In genomic region chr2:149346272-149346671, GRCh38 we compare ENCODE assay signal across 18 cellular contexts. TPM values are rescaled to one million over a fixed set of nuclear protein-coding genes. Genes with fewer than 3 reads are reported as not detected.
"Had no signal": no experiment of that assay in that cellular context is flagged by ENCODE, and none has a peak within 500 bp of the region (broad histone marks: within the 10 kb centered on the region; RNA-seq: fewer than 3 reads in every experiment).

No MANE protein-coding gene starts in this region.

- H3K27ac ChIP-seq: heart right ventricle, neutrophil, psoas muscle, right lobe of liver, spleen, tibial artery had no signal

- H3K4me3 ChIP-seq: heart right ventricle, psoas muscle, right lobe of liver, spleen, tibial artery had no signal

- ATAC-seq: heart right ventricle; left lobe of liver; naive thymus-derived CD8-positive, alpha-beta T cell; psoas muscle; right lobe of liver; stimulated activated memory B cell treated with anti-CD40 and anti-IgM and Interleukin-4, amounts not matched to agents 10 μg/mL and 1 μg/mL and 100 μg/mL, for 72 hours had no signal

- H3K4me1 ChIP-seq: heart right ventricle, psoas muscle, right lobe of liver, spleen, tibial artery had no signal

- DNase-seq: heart right ventricle; hypothalamus; kidney glomerular epithelial cell; mammary epithelial cell; naive thymus-derived CD8-positive, alpha-beta T cell; psoas muscle; retina; right lobe of liver; spleen; stimulated activated CD4-positive, alpha-beta T cell treated with anti-CD3 and anti-CD28 coated beads, Interleukin-15, amount 100 ng/mL, for 24 hours; stimulated activated CD4-positive, alpha-beta T cell treated with anti-CD3 and anti-CD28 coated beads, Interleukin-1b, Interleukin-23, amount 100 ng/mL, for 48 hours; stimulated activated CD4-positive, alpha-beta T cell treated with anti-CD3 and anti-CD28 coated beads, Interleukin-4, amount 100 ng/mL, for 24 hours; tibial artery had no signal

- H3K9me3 ChIP-seq: heart right ventricle, neutrophil, psoas muscle, right lobe of liver, spleen had no signal

- H3K36me3 ChIP-seq: heart right ventricle, neutrophil, right lobe of liver, spleen, tibial artery had no signal

- H3K27me3 ChIP-seq: right lobe of liver, spleen, tibial artery had no signal

RNA-seq across cellular contexts. Expression of gene LYPD6, which starts 15.9 kb away (rescaled TPM):
- total RNA-seq: mesenteric fat pad; mononuclear cell; naive thymus-derived CD8-positive, alpha-beta T cell had no signal
- polyA plus RNA-seq: naive thymus-derived CD8-positive, alpha-beta T cell had no signal
